Comparison of ENCODE assay signal across 24 cellular contexts in the genomic region with DNA sequence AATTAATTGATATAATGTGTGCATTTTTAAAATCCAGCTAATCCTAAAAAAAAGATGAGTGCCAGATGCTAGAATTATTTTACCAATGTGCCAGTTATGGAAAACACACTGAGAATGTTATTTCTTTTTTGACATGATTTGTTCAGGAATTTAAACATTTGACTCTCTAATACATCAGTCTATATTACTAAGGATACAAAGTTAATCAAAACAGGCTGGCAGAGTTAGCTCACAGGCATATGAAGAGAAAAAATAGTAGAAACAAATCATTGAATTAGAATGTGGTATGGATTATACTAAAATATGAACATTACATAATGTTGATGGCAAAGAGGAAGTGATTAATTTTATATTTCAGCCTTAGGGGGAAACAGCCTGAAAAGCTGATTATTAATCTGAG.
"Had no signal": no experiment of that assay in that cellular context is flagged by ENCODE, and none has a peak within 500 bp of the region (broad histone marks: within the 10 kb centered on the region; RNA-seq: fewer than 3 reads in every experiment).

No MANE protein-coding gene starts in this region.

- H3K4me1 Mint-ChIP-seq: natural killer cell had no signal

- FAIRE-seq: endothelial cell of umbilical vein, keratinocyte, pancreas, small intestine, urothelium cell line had no signal

- H3K4me3 ChIP-seq: coronary artery, esophagus muscularis mucosa, gastrocnemius medialis, lower lobe of right lung, pancreas, right lobe of liver, stomach, testis, tibial artery, upper lobe of left lung had no signal

- H3K27me3 ChIP-seq: esophagus muscularis mucosa, gastrocnemius medialis, pancreas, right lobe of liver, stomach, testis, tibial artery, upper lobe of left lung had no signal

- DNase-seq: dermis blood vessel endothelial cell; effector memory CD4-positive, alpha-beta T cell; gastrocnemius medialis; head of caudate nucleus; left ventricle myocardium superior; lower lobe of right lung; natural killer cell; occipital lobe; pancreas; right lobe of liver; small intestine; stimulated activated CD4-positive, alpha-beta T cell treated with anti-CD3 and anti-CD28 coated beads, Interleukin-15, amount 100 ng/mL, for 24 hours; stimulated activated CD4-positive, alpha-beta T cell treated with anti-CD3 and anti-CD28 coated beads, Interleukin-2, amount 100 ng/mL, for 48 hours; stimulated activated CD8-positive, alpha-beta memory T cell treated with anti-CD3 and anti-CD28 coated beads, Interleukin-4, amount 100 ng/mL, for 48 hours; stimulated activated naive CD4-positive, alpha-beta T cell treated with Interleukin-2 at 50 U/mL for 16 hours; stomach; testis; tibial artery; upper lobe of left lung had no signal

- H3K27ac ChIP-seq: coronary artery, esophagus muscularis mucosa, gastrocnemius medialis, lower lobe of right lung, pancreas, right lobe of liver, stomach, testis, tibial artery, upper lobe of left lung had no signal

- H3K27ac Mint-ChIP-seq: natural killer cell had no signal

- H3K4me3 Mint-ChIP-seq: natural killer cell had no signal

- ATAC-seq: gastrocnemius medialis, left ventricle myocardium superior, lower lobe of right lung, natural killer cell, pancreas, right lobe of liver had no signal

- H3K9me3 ChIP-seq: esophagus muscularis mucosa, gastrocnemius medialis, lower lobe of right lung, pancreas, right lobe of liver, stomach, testis, tibial artery, upper lobe of left lung had no signal

- H3K36me3 ChIP-seq: esophagus muscularis mucosa, gastrocnemius medialis, lower lobe of right lung, pancreas, right lobe of liver, stomach, tibial artery, upper lobe of left lung had no signal

- H3K4me1 ChIP-seq: esophagus muscularis mucosa, gastrocnemius medialis, lower lobe of right lung, pancreas, right lobe of liver, stomach, testis, tibial artery, upper lobe of left lung had no signal
